9 cellular contexts compared by ENCODE assay signal in the genomic region with DNA sequence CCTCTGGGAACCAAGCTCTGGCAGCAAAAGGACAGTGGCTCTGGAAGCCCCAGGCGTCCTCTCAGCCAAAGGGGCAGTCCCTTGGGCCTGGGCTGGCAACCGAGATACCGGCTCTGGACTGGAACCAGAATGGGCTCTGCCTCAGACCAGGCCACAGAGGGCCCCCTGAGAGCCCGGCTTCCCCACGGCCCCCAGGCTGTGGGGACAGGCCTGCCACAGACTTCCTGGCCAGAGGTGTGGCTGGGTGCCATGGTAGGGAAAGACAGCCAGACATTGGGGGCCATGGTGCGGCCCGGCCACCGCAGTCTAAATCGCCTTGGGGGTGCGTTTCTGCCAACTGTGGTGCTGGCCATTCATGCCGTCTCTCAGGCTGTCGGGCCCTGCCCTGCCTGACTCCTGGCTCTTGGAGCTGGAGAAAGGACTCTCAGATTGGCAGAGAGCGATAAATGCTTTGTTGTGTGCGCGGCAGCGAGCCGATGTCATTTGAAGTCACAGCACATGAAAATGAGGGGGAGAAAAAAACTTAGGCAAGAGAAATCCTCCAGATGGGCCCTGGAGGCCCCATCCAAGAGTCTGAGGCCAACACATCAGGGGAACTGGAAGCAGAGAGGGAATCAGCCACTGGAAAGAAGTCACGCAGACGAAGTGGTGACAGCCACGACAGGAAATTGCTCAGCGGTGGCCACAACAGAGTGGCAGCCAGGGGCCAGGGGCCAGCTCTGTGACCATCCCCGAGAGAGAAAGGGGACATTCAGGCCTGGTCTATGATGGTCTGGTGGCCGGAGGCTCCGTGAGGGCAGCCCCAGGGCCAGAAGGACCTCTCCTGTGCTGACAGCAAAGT. TPM values are rescaled to one million over a fixed set of nuclear protein-coding genes. Genes with fewer than 3 reads are reported as not detected.
DNase-seq lines count a peak whose midpoint lies in the region; ATAC-seq and TF ChIP-seq lines count a peak whose summit lies in the region.
"Had no signal": no experiment of that assay in that cellular context is flagged by ENCODE, and none has a peak within 500 bp of the region (broad histone marks: within the 10 kb centered on the region; RNA-seq: fewer than 3 reads in every experiment).

No MANE protein-coding gene starts in this region.

- H3K36me3 ChIP-seq in SK-N-SH (replicated peaks in 1 of 2; ENCODE audit: control insufficient read depth in 1 of 2, insufficient read depth in 2 of 2, low read length in 1 of 2) (no peaks in the 10 kb centered on the region), lower lobe of right lung (peaks cover 3% of the 10 kb centered on the region), thoracic aorta (no peaks in the 10 kb centered on the region)

- intact Hi-C loops in lower lobe of right lung (cut with DNase I) = no loop called here

- H3K27ac ChIP-seq in SK-N-SH (ENCODE audit: low read depth in 2 of 2, low read length in 1 of 2) = peak overlapping the region; percentile 80 to 92
- H3K27ac ChIP-seq in lower lobe of right lung = peak overlapping the region; percentile 85
- peak overlapping the region; percentile 95 to 96 for H3K27ac ChIP-seq in thoracic aorta
- H3K27ac ChIP-seq: KMS-11 had no signal

- no peak overlapping the region for H3K4me3 ChIP-seq in SK-N-SH (ENCODE audit: low read depth in 2 of 2, low read length in 1 of 2)
- peak overlapping the region; percentile 8 for H3K4me3 ChIP-seq in lower lobe of right lung
- H3K4me3 ChIP-seq in thoracic aorta = peak overlapping the region; percentile 38

- CTCF ChIA-PET in SK-N-SH (lab: Yijun Ruan, JAX) = interaction anchor here (1.5 to 4.8 kb wide), 4 partner anchors 11 to 107 kb away, joined by 4 to 16 read pairs (median 12); a partner anchor contains a TSS

- DNase-seq in SK-N-SH (no peak), lower lobe of right lung (no peak), thoracic aorta (ENCODE audit: low spot score) (no peak), DMS 273 (lab: John Stamatoyannopoulos, UW; ENCODE audit: unreplicated experiment) (no peak), DMS53 treated with DMSO at 0.1 percent for 48 hours (lab: John Stamatoyannopoulos, UW; ENCODE audit: unreplicated experiment) (no peak)

- peak overlapping the region; percentile 89 to 98 (median 93) for H3K27ac Mint-ChIP-seq in brain

- TF ChIP-seq EP300 in SK-N-SH (IDR thresholded peaks at IDR 0.05; ENCODE audit: borderline replicate concordance in 1 of 2, low read depth in 1 of 2, low read length in 1 of 2) = no peak

- no peaks in the 10 kb centered on the region for H3K9me2 ChIP-seq in SK-N-SH

- TF ChIP-seq CTCF in SK-N-SH (IDR thresholded peaks at IDR 0.05) (no peak), brain (conservative IDR thresholded peaks at IDR 0.05) (no peak), lower lobe of right lung (IDR thresholded peaks at IDR 0.05) (no peak), thoracic aorta (IDR thresholded peaks at IDR 0.05) (no peak)

- TF ChIP-seq RAD21 in SK-N-SH (IDR thresholded peaks at IDR 0.05; ENCODE audit: low read length) = no peak

- H3K4me1 ChIP-seq in SK-N-SH (ENCODE audit: control insufficient read depth in 1 of 2, insufficient read depth in 2 of 2, low read depth in 1 of 2, low read length in 1 of 2) (peaks cover 33 to 62% of the 10 kb centered on the region in 2 experiments), lower lobe of right lung (peaks cover 90% of the 10 kb centered on the region), thoracic aorta (ENCODE audit: control insufficient read depth in 1 of 2, low read depth in 2 of 2) (peaks cover 62 to 89% of the 10 kb centered on the region in 2 donors)

- POLR2A ChIA-PET in SK-N-SH (lab: Yijun Ruan, JAX) = interaction anchor here (1.9 kb wide), 1 partner anchor 31 kb away, joined by 8 read pairs; a partner anchor contains a TSS

- H3K4me3 Mint-ChIP-seq in brain = peak overlapping the region; percentile 4 to 65 (median 41)

- ATAC-seq in SK-N-SH treated with all-trans-retinoic acid at 6 μM for 48 hours = no peak
- no peak for ATAC-seq in lower lobe of right lung
- ATAC-seq in thoracic aorta (ENCODE audit: insufficient number of reproducible peaks, low FRiP score, low read depth) = no peak
- ATAC-seq in HG02610 (IDR thresholded peaks at IDR 0.05; ENCODE audit: unreplicated experiment) = no peak

- H3K9me3 Mint-ChIP-seq in brain = no peaks in the 10 kb centered on the region

- H3K36me3 Mint-ChIP-seq in brain = no peaks in the 10 kb centered on the region

- H4K20me1 ChIP-seq in SK-N-SH (ENCODE audit: insufficient read depth) = peaks cover 24% of the 10 kb centered on the region

- no peaks in the 10 kb centered on the region for H3K9me3 ChIP-seq in SK-N-SH
- no peaks in the 10 kb centered on the region for H3K9me3 ChIP-seq in lower lobe of right lung
- no peaks in the 10 kb centered on the region for H3K9me3 ChIP-seq in thoracic aorta

- peak overlapping the region; percentile 57 for H3K9ac ChIP-seq in SK-N-SH
- H3K9ac ChIP-seq: KMS-11 had no signal

- 82% methylated on average over 15 of the region's 24 CpGs for WGBS in SK-N-SH (ENCODE audit: low lambda C conversion rate)

- peaks cover 100% of the 10 kb centered on the region for H3K79me2 ChIP-seq in SK-N-SH (ENCODE audit: insufficient read depth)

- H3K27me3 ChIP-seq in SK-N-SH (ENCODE audit: insufficient read depth) = no peaks in the 10 kb centered on the region
- H3K27me3 ChIP-seq in lower lobe of right lung (ENCODE audit: low read depth) = no peaks in the 10 kb centered on the region
- no peaks in the 10 kb centered on the region for H3K27me3 ChIP-seq in thoracic aorta (replicated peaks; ENCODE audit: insufficient read depth)

- no peak overlapping the region for H2AFZ ChIP-seq in SK-N-SH (ENCODE audit: low read depth)

- H3K4me2 ChIP-seq in SK-N-SH = peak overlapping the region; percentile 72
- H3K4me2 ChIP-seq: KMS-11 had no signal

- H3F3A ChIP-seq in SK-N-SH (replicated peaks; ENCODE audit: insufficient read depth) = peaks cover 12% of the 10 kb centered on the region

- no peaks in the 10 kb centered on the region for H3K27me3 Mint-ChIP-seq in brain

- H3K4me1 Mint-ChIP-seq in brain = peaks cover 75% of the 10 kb centered on the region

TF ChIP-seq in SK-N-SH, 30 proteins besides CTCF, POLR2A, EP300 and RAD21:
- TF ChIP-seq MEF2A (IDR thresholded peaks at IDR 0.05; ENCODE audit: borderline replicate concordance, low read depth) (no peak), TCF12 (IDR thresholded peaks at IDR 0.05) (no peak), MXI1 (IDR thresholded peaks at IDR 0.05; ENCODE audit: low read depth, low read length) (no peak)
TF ChIP-seq in SK-N-SH: peak in this region for 0.

TF ChIP-seq in SK-N-SH treated with all-trans-retinoic acid at 6 μM for 48 hours, 23 proteins besides CTCF, POLR2A, EP300 and RAD21:
- TF ChIP-seq ZNF565 (CRISPR knock-in tag; conservative IDR thresholded peaks at IDR 0.05; ENCODE audit: low read depth) = no peak
- TF ChIP-seq PPARA (CRISPR knock-in tag; IDR thresholded peaks at IDR 0.05; ENCODE audit: borderline replicate concordance) = no peak

RNA-seq across cellular contexts. Expression of a gene that starts 26.5 kb away (rescaled TPM):
- 62.5 and 82.8 TPM in 2 replicates for polyA plus RNA-seq in SK-N-SH (2012; rRNA removed)
- 34.7 and 53.5 TPM in 2 replicates for polyA plus RNA-seq in SK-N-SH (2012; cell fraction: cytosol; rRNA removed)
- polyA plus RNA-seq in SK-N-SH (2012; cell fraction: nucleus; rRNA removed) = 48.5 and 52.9 TPM in 2 replicates
- 129 TPM for polyA plus RNA-seq in brain (ENCODE audit: insufficient read depth, low read depth, low replicate concordance)
- 44.3 TPM for total RNA-seq in lower lobe of right lung
- 10 to 100 TPM; 47.3 to 56.9 TPM for total RNA-seq in thoracic aorta

RNA-seq across cellular contexts. Expression of a gene that starts 28.6 kb away (rescaled TPM):
- polyA plus RNA-seq in SK-N-SH (2012; rRNA removed) (13.2 and 18.0 TPM in 2 replicates), brain (ENCODE audit: insufficient read depth, low read depth, low replicate concordance) (36.3 TPM)
- 12.9 and 15.0 TPM in 2 replicates for polyA plus RNA-seq in SK-N-SH (2012; cell fraction: cytosol; rRNA removed)
- 23.9 and 29.4 TPM in 2 replicates for polyA plus RNA-seq in SK-N-SH (2012; cell fraction: nucleus; rRNA removed)
- total RNA-seq in lower lobe of right lung (7.2 TPM), thoracic aorta (1 to 10 TPM; 3.2 to 5.8 TPM)

RNA-seq across cellular contexts. Expression of a gene that starts 30.5 kb away (rescaled TPM):
- polyA plus RNA-seq in SK-N-SH (2012; rRNA removed) = 18.7 and 21.3 TPM in 2 replicates
- polyA plus RNA-seq in SK-N-SH (2012; cell fraction: cytosol; rRNA removed) = 9.7 and 14.7 TPM in 2 replicates
- polyA plus RNA-seq in SK-N-SH (2012; cell fraction: nucleus; rRNA removed) = 23.4 and 26.0 TPM in 2 replicates
- 73.2 TPM for polyA plus RNA-seq in brain (ENCODE audit: insufficient read depth, low read depth, low replicate concordance)
- total RNA-seq in lower lobe of right lung = 41.2 TPM
- 10 to 100 TPM in 1 of 2 donors, 1 to 10 TPM in 1; 5.8 to 10.8 TPM for total RNA-seq in thoracic aorta

RNA-seq across cellular contexts. Expression of a gene that starts 35.2 kb away (rescaled TPM):
- polyA plus RNA-seq in SK-N-SH (2012; rRNA removed) = 6.0 and 7.6 TPM in 2 replicates
- 2.8 and 2.9 TPM in 2 replicates for polyA plus RNA-seq in SK-N-SH (2012; cell fraction: cytosol; rRNA removed)
- 5.6 and 6.1 TPM in 2 replicates for polyA plus RNA-seq in SK-N-SH (2012; cell fraction: nucleus; rRNA removed)
- polyA plus RNA-seq in brain (ENCODE audit: insufficient read depth, low read depth, low replicate concordance) = 25.7 TPM
- total RNA-seq in lower lobe of right lung = 11.8 TPM
- not detected for total RNA-seq in thoracic aorta

Comparison
In these comparisons a context has a peak if more than half of its experiments do, and no peak if none do; other contexts are left out.
1. H3K4me3 ChIP-seq: peak in lower lobe of right lung (single experiment) and thoracic aorta (single experiment); none in SK-N-SH (0 of 2).
2. Peak in every context shown above with its lines, with median percentiles within 50 percentile points of each other: H3K27ac ChIP-seq.